ENCODE assay signal across 1 cellular context in the genomic region with DNA sequence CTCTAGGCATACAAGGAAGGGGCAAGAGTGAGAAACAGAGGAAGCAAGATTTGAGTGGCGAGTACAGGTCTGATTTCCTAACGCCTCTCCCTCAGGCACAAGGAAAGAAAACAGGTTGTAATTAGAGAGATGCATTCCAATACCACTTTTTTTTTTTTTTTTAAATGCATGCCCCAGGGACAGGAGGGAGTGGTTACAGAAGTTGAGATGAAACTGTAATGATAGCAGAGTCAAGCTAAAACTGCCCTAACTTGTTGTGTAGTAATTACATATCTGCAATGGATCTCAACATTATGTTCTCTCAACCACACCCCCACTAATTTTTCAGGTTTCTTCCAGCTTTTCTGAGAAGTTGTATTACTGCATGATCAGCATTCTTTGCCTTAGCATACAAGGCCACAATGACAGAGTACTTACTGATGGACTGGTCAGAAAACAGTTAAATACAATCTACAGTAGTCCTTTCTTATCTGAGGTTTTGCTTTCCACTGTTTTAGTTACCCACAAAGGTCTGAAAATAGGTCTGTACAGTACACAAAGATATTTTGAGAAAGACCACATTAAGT.
TF ChIP-seq lines count a peak whose summit lies in the region.

No MANE protein-coding gene starts in this region.

TF ChIP-seq in H1, 55 proteins besides CTCF, POLR2A, EP300 and RAD21:
- TF ChIP-seq POU5F1 (IDR thresholded peaks at IDR 0.05; ENCODE audit: low read depth, low read length) (no peak), RBBP5 (IDR thresholded peaks at IDR 0.05; ENCODE audit: borderline replicate concordance, low read depth, low read length) (no peak), HDAC2 (IDR thresholded peaks at IDR 0.05; ENCODE audit: borderline replicate concordance in 1 of 2, low read depth in 2 of 2, low read length in 2 of 2) (no peak), E2F6 (IDR thresholded peaks at IDR 0.05) (no peak), RXRA (IDR thresholded peaks at IDR 0.05; ENCODE audit: insufficient read depth, low read depth, low read length) (no peak), CBX8 (IDR thresholded peaks at IDR 0.05; ENCODE audit: borderline replicate concordance, low read depth, low read length) (no peak), MAFK (IDR thresholded peaks at IDR 0.05; ENCODE audit: low read depth, low read length) (peak; percentile 24; the same call in 1 of the 2 replicates), KDM5A (IDR thresholded peaks at IDR 0.05; ENCODE audit: low read length) (no peak)
